In the genomic region with DNA sequence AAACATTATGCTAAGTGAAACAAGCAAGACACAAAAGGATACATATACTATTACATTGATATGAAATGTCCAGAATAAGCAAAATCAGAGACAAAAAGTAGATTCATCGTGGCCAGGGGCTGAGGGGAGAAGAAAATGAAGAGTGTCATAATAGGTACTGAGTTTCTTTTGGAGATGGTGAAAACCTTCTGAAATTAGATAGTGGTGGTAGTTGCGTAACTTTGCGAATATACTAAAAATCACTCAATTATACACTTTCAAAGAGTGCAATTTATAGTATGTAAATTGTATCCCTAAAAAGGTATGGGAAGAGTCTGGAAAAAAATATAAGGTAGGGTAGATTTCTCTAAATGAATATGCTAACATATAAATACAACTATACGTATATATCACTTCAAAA, we compare ENCODE assay signal across 33 cellular contexts.
"Had no signal": no experiment of that assay in that cellular context is flagged by ENCODE, and none has a peak within 500 bp of the region (broad histone marks: within the 10 kb centered on the region; RNA-seq: fewer than 3 reads in every experiment).

No MANE protein-coding gene starts in this region.

- H3K4me1 ChIP-seq: body of pancreas, colonic mucosa, esophagus muscularis mucosa, foreskin keratinocyte, gastrocnemius medialis, heart left ventricle had no signal

- H3K4me3 Mint-ChIP-seq: activated CD4-positive, alpha-beta memory T cell treated with anti-CD3 and anti-CD28 coated beads for 36 hours; activated CD4-positive, alpha-beta T cell treated with anti-CD3 and anti-CD28 coated beads for 36 hours; activated CD4-positive, alpha-beta T cell treated with anti-CD3 and anti-CD28 coated beads, Interleukin-2, amount 10 ng/mL, durations not matched to agents 24 days and 14 days; activated CD8-positive, alpha-beta memory T cell treated with anti-CD3 and anti-CD28 coated beads, Interleukin-2, amount 10 ng/mL, durations not matched to agents 7 days and 5 days; activated CD8-positive, alpha-beta T cell treated with anti-CD3 and anti-CD28 coated beads, Interleukin-2, amount 10 ng/mL, durations not matched to agents 7 days and 5 days; activated naive CD8-positive, alpha-beta T cell treated with anti-CD3 and anti-CD28 coated beads, Interleukin-2, amount 10 ng/mL, durations not matched to agents 7 days and 5 days; activated T-helper 17 cell treated with anti-CD3 and anti-CD28 coated beads, Interleukin-2, amount 50 U/mL, for 72 hours; T-helper 17 cell; T-helper 2 cell treated with Interferon-gamma antibody and Interleukin-4, amounts not matched to agents 5 μg/mL and 100 μg/mL, for 36 hours had no signal

- H3K4me3 ChIP-seq: body of pancreas, colonic mucosa, esophagus muscularis mucosa, gastrocnemius medialis, heart left ventricle had no signal

- ATAC-seq: activated CD4-positive, alpha-beta T cell treated with anti-CD3 and anti-CD28 coated beads for 36 hours; activated CD8-positive, alpha-beta memory T cell treated with anti-CD3 and anti-CD28 coated beads, Interleukin-2, amount 10 ng/mL, durations not matched to agents 7 days and 5 days; activated CD8-positive, alpha-beta T cell treated with anti-CD3 and anti-CD28 coated beads, Interleukin-2, amount 10 ng/mL, durations not matched to agents 7 days and 5 days; activated naive CD4-positive, alpha-beta T cell treated with anti-CD3 and anti-CD28 coated beads, Interleukin-2, amount 50 U/mL, for 72 hours; activated T-helper 17 cell treated with anti-CD3 and anti-CD28 coated beads, Interleukin-2, amount 50 U/mL, for 72 hours; body of pancreas; foreskin keratinocyte; gastrocnemius medialis; heart left ventricle; T-helper 17 cell had no signal

- H3K27me3 ChIP-seq: body of pancreas, colonic mucosa, esophagus muscularis mucosa, foreskin keratinocyte, gastrocnemius medialis, heart left ventricle had no signal

- H3K9me3 ChIP-seq: body of pancreas, colonic mucosa, esophagus muscularis mucosa, gastrocnemius medialis, heart left ventricle had no signal

- H3K27me3 Mint-ChIP-seq: activated CD4-positive, alpha-beta memory T cell treated with anti-CD3 and anti-CD28 coated beads for 36 hours; activated CD4-positive, alpha-beta T cell treated with anti-CD3 and anti-CD28 coated beads for 36 hours; activated CD4-positive, alpha-beta T cell treated with anti-CD3 and anti-CD28 coated beads, Interleukin-2, amount 10 ng/mL, durations not matched to agents 24 days and 14 days; activated CD8-positive, alpha-beta memory T cell treated with anti-CD3 and anti-CD28 coated beads, Interleukin-2, amount 10 ng/mL, durations not matched to agents 7 days and 5 days; activated naive CD8-positive, alpha-beta T cell treated with anti-CD3 and anti-CD28 coated beads, Interleukin-2, amount 10 ng/mL, durations not matched to agents 7 days and 5 days; activated T-helper 17 cell treated with anti-CD3 and anti-CD28 coated beads, Interleukin-2, amount 50 U/mL, for 72 hours; T-helper 17 cell had no signal

- H3K4me1 Mint-ChIP-seq: activated CD4-positive, alpha-beta T cell treated with anti-CD3 and anti-CD28 coated beads for 36 hours; activated CD8-positive, alpha-beta memory T cell treated with anti-CD3 and anti-CD28 coated beads, Interleukin-2, amount 10 ng/mL, durations not matched to agents 7 days and 5 days; activated T-helper 17 cell treated with anti-CD3 and anti-CD28 coated beads, Interleukin-2, amount 50 U/mL, for 72 hours had no signal

- H3K27ac ChIP-seq: body of pancreas, colonic mucosa, esophagus muscularis mucosa, foreskin keratinocyte, heart left ventricle had no signal

- H3K27ac Mint-ChIP-seq: activated CD4-positive, alpha-beta memory T cell treated with anti-CD3 and anti-CD28 coated beads for 36 hours; activated CD4-positive, alpha-beta T cell treated with anti-CD3 and anti-CD28 coated beads for 36 hours; activated CD4-positive, alpha-beta T cell treated with anti-CD3 and anti-CD28 coated beads, Interleukin-2, amount 10 ng/mL, durations not matched to agents 24 days and 14 days; activated CD8-positive, alpha-beta memory T cell treated with anti-CD3 and anti-CD28 coated beads, Interleukin-2, amount 10 ng/mL, durations not matched to agents 7 days and 5 days; activated CD8-positive, alpha-beta T cell treated with anti-CD3 and anti-CD28 coated beads, Interleukin-2, amount 10 ng/mL, durations not matched to agents 7 days and 5 days; activated naive CD8-positive, alpha-beta T cell treated with anti-CD3 and anti-CD28 coated beads, Interleukin-2, amount 10 ng/mL, durations not matched to agents 7 days and 5 days; T-helper 17 cell; T-helper 2 cell treated with Interferon-gamma antibody and Interleukin-4, amounts not matched to agents 5 μg/mL and 100 μg/mL, for 36 hours had no signal

- H3K9me3 Mint-ChIP-seq: activated CD4-positive, alpha-beta memory T cell treated with anti-CD3 and anti-CD28 coated beads for 36 hours; activated CD4-positive, alpha-beta T cell treated with anti-CD3 and anti-CD28 coated beads, Interleukin-2, amount 10 ng/mL, durations not matched to agents 24 days and 14 days; activated naive CD4-positive, alpha-beta T cell treated with anti-CD3 and anti-CD28 coated beads, Interleukin-2, amount 50 U/mL, for 72 hours; activated naive CD8-positive, alpha-beta T cell treated with anti-CD3 and anti-CD28 coated beads, Interleukin-2, amount 10 ng/mL, durations not matched to agents 7 days and 5 days; activated T-helper 17 cell treated with anti-CD3 and anti-CD28 coated beads, Interleukin-2, amount 50 U/mL, for 72 hours; T-helper 2 cell treated with Interferon-gamma antibody and Interleukin-4, amounts not matched to agents 5 μg/mL and 100 μg/mL, for 36 hours had no signal

- DNase-seq: activated CD4-positive, alpha-beta memory T cell treated with anti-CD3 and anti-CD28 coated beads for 36 hours; activated CD4-positive, alpha-beta T cell treated with anti-CD3 and anti-CD28 coated beads for 36 hours; activated CD4-positive, alpha-beta T cell treated with anti-CD3 and anti-CD28 coated beads, Interleukin-2, amount 10 ng/mL, durations not matched to agents 24 days and 14 days; activated CD4-positive, CD25-positive, alpha-beta regulatory T cell; activated CD4-positive, CD25-positive, alpha-beta regulatory T cell treated with anti-CD3 and anti-CD28 coated beads, Interleukin-2, amount 50 U/mL, for 72 hours; activated CD8-positive, alpha-beta memory T cell treated with anti-CD3 and anti-CD28 coated beads, Interleukin-2, amount 10 ng/mL, durations not matched to agents 7 days and 5 days; activated CD8-positive, alpha-beta memory T cell treated with anti-CD3 and anti-CD28 coated beads, Interleukin-2, amount 50 U/mL, for 4 hours; activated CD8-positive, alpha-beta T cell treated with anti-CD3 and anti-CD28 coated beads, Interleukin-2, amount 10 ng/mL, durations not matched to agents 7 days and 5 days; activated effector memory CD4-positive, alpha-beta T cell treated with Interleukin-2 at 50 U/mL for 16 hours; activated gamma-delta T cell treated with Interleukin-2 at 50 U/mL for 16 hours; activated naive CD4-positive, alpha-beta T cell treated with Interleukin-2 at 50 U/mL for 16 hours; activated naive CD8-positive, alpha-beta T cell treated with anti-CD3 and anti-CD28 coated beads, Interleukin-2, amount 10 ng/mL, durations not matched to agents 7 days and 5 days; activated T-cell treated with anti-CD3 and anti-CD28 coated beads, Interleukin-2, amount 50 U/mL, for 1 hour; amniotic stem cell; aorta; body of pancreas; caudate nucleus; cerebellar nuclear complex; colonic mucosa; effector CD8-positive, alpha-beta T cell; erythroblast; foreskin keratinocyte; gastrocnemius medialis; glutamatergic neuron; heart left ventricle; hypothalamus; T-helper 1 cell; T-helper 17 cell; T1000 had no signal
